In the genomic region with DNA sequence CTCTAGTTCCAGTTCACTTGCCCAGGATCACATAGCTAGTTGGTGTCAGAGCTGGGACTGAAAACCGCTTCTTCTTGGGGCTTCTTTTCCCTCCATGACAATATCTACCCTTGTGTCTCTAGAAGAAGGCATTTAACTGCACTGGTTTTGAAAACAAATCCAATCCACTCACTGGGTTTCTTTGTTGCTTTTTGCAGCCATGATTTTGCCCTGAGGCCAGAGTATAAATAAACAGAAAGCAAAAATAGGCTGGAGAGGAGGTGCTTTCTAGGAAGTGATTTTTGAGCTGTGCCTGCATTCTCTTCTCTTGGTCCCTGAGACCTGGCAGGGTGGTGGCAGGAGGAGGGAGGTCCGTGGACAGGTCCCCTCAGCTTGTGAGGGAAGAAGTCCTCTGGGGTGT, we compare ENCODE assay signal across 21 cellular contexts. TPM values are rescaled to one million over a fixed set of nuclear protein-coding genes. Genes with fewer than 3 reads are reported as not detected.
A peak's percentile ranks its signal among the peaks of the same experiment; 100 is the strongest.
DNase-seq lines count a peak whose midpoint lies in the region; ATAC-seq, FAIRE-seq and TF ChIP-seq lines count a peak whose summit lies in the region.
"Had no signal": no experiment of that assay in that cellular context is flagged by ENCODE, and none has a peak within 500 bp of the region (broad histone marks: within the 10 kb centered on the region; RNA-seq: fewer than 3 reads in every experiment).

No MANE protein-coding gene starts in this region.

- no peaks in the 10 kb centered on the region for H3K79me2 ChIP-seq in HepG2 (ENCODE audit: insufficient read depth, low read length)

- BruUV-seq in HepG2 (replicated peaks; lab: Mats Ljungman, UMichigan), result no TSS peak

- ATAC-seq in HepG2, result no peak
- ATAC-seq in right lobe of liver, result no peak
- ATAC-seq in HG02798 (IDR thresholded peaks at IDR 0.05; ENCODE audit: poor library complexity, unreplicated experiment), result no peak

- TF ChIP-seq CTCF in HepG2 (CRISPR knock-in tag; IDR thresholded peaks at IDR 0.05) (no peak), right lobe of liver (IDR thresholded peaks at IDR 0.05) (no peak)

- no peak for TF ChIP-seq EP300 in HepG2 (IDR thresholded peaks at IDR 0.05; ENCODE audit: low read depth in 2 of 2, low read length in 2 of 2)
- TF ChIP-seq EP300 in HepG2 (CRISPR knock-in tag; IDR thresholded peaks at IDR 0.05; ENCODE audit: borderline replicate concordance), result no peak

- H4K20me1 ChIP-seq in HepG2 (ENCODE audit: insufficient read depth, low read length), result no peaks in the 10 kb centered on the region
- H4K20me1 ChIP-seq: BLaER1 treated with 17β-estradiol and CSF1 and Interleukin-3, amounts not matched to agents 10 nM and 100 nM had no signal

- no peak for FAIRE-seq in HepG2 (lab: Jason Lieb, UNC)
- FAIRE-seq: D721Med had no signal

- DNase-seq in HepG2 (ENCODE audit: low spot score), result no peak
- no peak for DNase-seq in right lobe of liver
- DNase-seq in SK-MEL-5 (ENCODE audit: low read depth, low spot score), result peak; percentile 91
- DNase-seq in hepatic stellate cell (ENCODE audit: low spot score), result peak; percentile 43
- DNase-seq in NK-92 treated with Interleukin-12 subunit alpha and Interleukin-12 subunit beta, amount 100 ng/mL, for 24 hours (lab: John Stamatoyannopoulos, UW), result no peak
- DNase-seq in COR-L47 (lab: John Stamatoyannopoulos, UW), result no peak
- DNase-seq: 8988T; CD8-positive, alpha-beta memory T cell; H7; KG1; NCI-H1105 treated with DMSO at 0.1 percent for 48 hours; NCI-H2029 treated with DMSO at 0.1 percent for 48 hours; NCI-H2171; NCI-H446; NCI-H526; OCI-M1; Right ventricle myocardium superior had no signal

- no peak overlapping the region for H3K9ac ChIP-seq in HepG2 (ENCODE audit: insufficient read depth, low read depth, low read length)
- H3K9ac ChIP-seq: BLaER1 treated with 17β-estradiol and CSF1 and Interleukin-3, amounts not matched to agents 10 nM and 100 nM had no signal

- POLR2A ChIA-PET in HepG2 (lab: Yijun Ruan, JAX), result no interaction called here

- H3K4me1 ChIP-seq in HepG2 (ENCODE audit: insufficient read depth, low read length), result peaks cover 30% of the 10 kb centered on the region
- no peaks in the 10 kb centered on the region for H3K4me1 ChIP-seq in right lobe of liver

- H3K27ac ChIP-seq in HepG2 (ENCODE audit: extremely low read length, insufficient read depth, low read length) (no peak overlapping the region), right lobe of liver (no peak overlapping the region)
- H3K27ac ChIP-seq: BLaER1 treated with 17β-estradiol and CSF1 and Interleukin-3, amounts not matched to agents 10 nM and 100 nM; SK-N-MC had no signal

- H2AFZ ChIP-seq in HepG2 (ENCODE audit: low read length), result no peak overlapping the region

- 4% methylated on average over 2 of the region's 2 CpGs for WGBS in HepG2 (ENCODE audit: low lambda C conversion rate)
- WGBS in right lobe of liver (ENCODE audit: insufficient coverage, low coverage, low lambda C conversion rate, missing lambda C conversion rate), result 67% methylated on average over 2 of the region's 2 CpGs

- no peak overlapping the region for H3K4me3 ChIP-seq in HepG2 (replicated peaks in 1 of 3; ENCODE audit: insufficient read depth in 1 of 3, low read depth in 2 of 3, low read length in 3 of 3)
- no peak overlapping the region for H3K4me3 ChIP-seq in right lobe of liver
- H3K4me3 ChIP-seq: BLaER1 treated with 17β-estradiol and CSF1 and Interleukin-3, amounts not matched to agents 10 nM and 100 nM; SK-N-MC had no signal

- H3K4me2 ChIP-seq in HepG2 (ENCODE audit: low read depth, low read length), result no peak overlapping the region
- H3K4me2 ChIP-seq: BLaER1 treated with 17β-estradiol and CSF1 and Interleukin-3, amounts not matched to agents 10 nM and 100 nM had no signal

- CTCF ChIA-PET in HepG2 (lab: Yijun Ruan, JAX; ENCODE audit: low intra/inter-chr PET ratio, low total read pairs), result no interaction called here

- peaks cover 0 to 11% of the 10 kb centered on the region in 2 experiments; a peak in 3 of 5 replicates for H3K27me3 ChIP-seq in HepG2 (ENCODE audit: control insufficient read depth in 1 of 2, insufficient read depth in 2 of 2, low read length in 2 of 2)
- H3K27me3 ChIP-seq in right lobe of liver, result no peaks in the 10 kb centered on the region
- H3K27me3 ChIP-seq: BLaER1 treated with 17β-estradiol and CSF1 and Interleukin-3, amounts not matched to agents 10 nM and 100 nM had no signal

- TF ChIP-seq POLR2A in HepG2 (IDR thresholded peaks at IDR 0.05; ENCODE audit: insufficient read depth in 1 of 2, low read depth in 2 of 2, low read length in 2 of 2), result no peak
- no peak for TF ChIP-seq POLR2A in right lobe of liver (IDR thresholded peaks at IDR 0.05)

- H3K36me3 ChIP-seq in HepG2 (replicated peaks in 1 of 2; ENCODE audit: control insufficient read depth in 1 of 2, insufficient read depth in 2 of 2, low read length in 2 of 2) (no peaks in the 10 kb centered on the region), right lobe of liver (no peaks in the 10 kb centered on the region)
- H3K36me3 ChIP-seq: BLaER1 treated with 17β-estradiol and CSF1 and Interleukin-3, amounts not matched to agents 10 nM and 100 nM had no signal

- in situ Hi-C loops in HepG2 (cut with HindIII; ENCODE audit: extremely low pct_ligation_motif_present, low pct_unique_long_range_greater_than_20kb) (no loop called here), SK-MEL-5 (cut with HindIII; ENCODE audit: low pct_unique_long_range_greater_than_20kb, low sequenced_read_pairs) (no loop called here)

- H3K9me3 ChIP-seq in HepG2 (ENCODE audit: low read length) (peaks cover 5% of the 10 kb centered on the region; the same call in 1 of the 2 replicates), right lobe of liver (no peaks in the 10 kb centered on the region)

- intact Hi-C loops in HepG2 (cut with micrococcal nuclease; ENCODE audit: unreplicated experiment) (no loop called here), right lobe of liver (cut with DNase I) (no loop called here)

- TF ChIP-seq RAD21 in HepG2 (CRISPR knock-in tag; IDR thresholded peaks at IDR 0.05), result no peak

TF ChIP-seq in HepG2, 621 proteins besides CTCF, POLR2A, EP300 and RAD21:
- TF ChIP-seq RFXAP (CRISPR knock-in tag; IDR thresholded peaks at IDR 0.05; ENCODE audit: borderline replicate concordance) (no peak), BCL6 (CRISPR knock-in tag; IDR thresholded peaks at IDR 0.05) (peak; percentile 73), ZNF768 (CRISPR knock-in tag; IDR thresholded peaks at IDR 0.05) (no peak), PAX8 (CRISPR knock-in tag; IDR thresholded peaks at IDR 0.05; ENCODE audit: borderline replicate concordance) (no peak)
- TF ChIP-seq, protein P1, sequence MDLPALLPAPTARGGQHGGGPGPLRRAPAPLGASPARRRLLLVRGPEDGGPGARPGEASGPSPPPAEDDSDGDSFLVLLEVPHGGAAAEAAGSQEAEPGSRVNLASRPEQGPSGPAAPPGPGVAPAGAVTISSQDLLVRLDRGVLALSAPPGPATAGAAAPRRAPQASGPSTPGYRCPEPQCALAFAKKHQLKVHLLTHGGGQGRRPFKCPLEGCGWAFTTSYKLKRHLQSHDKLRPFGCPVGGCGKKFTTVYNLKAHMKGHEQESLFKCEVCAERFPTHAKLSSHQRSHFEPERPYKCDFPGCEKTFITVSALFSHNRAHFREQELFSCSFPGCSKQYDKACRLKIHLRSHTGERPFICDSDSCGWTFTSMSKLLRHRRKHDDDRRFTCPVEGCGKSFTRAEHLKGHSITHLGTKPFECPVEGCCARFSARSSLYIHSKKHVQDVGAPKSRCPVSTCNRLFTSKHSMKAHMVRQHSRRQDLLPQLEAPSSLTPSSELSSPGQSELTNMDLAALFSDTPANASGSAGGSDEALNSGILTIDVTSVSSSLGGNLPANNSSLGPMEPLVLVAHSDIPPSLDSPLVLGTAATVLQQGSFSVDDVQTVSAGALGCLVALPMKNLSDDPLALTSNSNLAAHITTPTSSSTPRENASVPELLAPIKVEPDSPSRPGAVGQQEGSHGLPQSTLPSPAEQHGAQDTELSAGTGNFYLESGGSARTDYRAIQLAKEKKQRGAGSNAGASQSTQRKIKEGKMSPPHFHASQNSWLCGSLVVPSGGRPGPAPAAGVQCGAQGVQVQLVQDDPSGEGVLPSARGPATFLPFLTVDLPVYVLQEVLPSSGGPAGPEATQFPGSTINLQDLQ (CRISPR knock-in tag; IDR thresholded peaks at IDR 0.05), result no peak

RNA-seq across cellular contexts. Expression of a gene that starts 6.9 kb away (rescaled TPM):
- 40.1 and 45.2 TPM in 2 replicates for total RNA-seq in HepG2 (2016; rRNA removed; fragmentation: Illumina TruSeq; extraction: Trizol)
- 21.2 and 24.0 TPM in 2 replicates for total RNA-seq in HepG2 (2016; cell fraction: cytosol; rRNA removed; fragmentation: Illumina TruSeq; extraction: Trizol; ENCODE audit: low read depth)
- total RNA-seq in HepG2 (2016; cell fraction: insoluble cytoplasmic fraction; rRNA removed; fragmentation: Illumina TruSeq; extraction: Trizol), result 33.5 and 38.3 TPM in 2 replicates
- 21.6 and 23.8 TPM in 2 replicates for total RNA-seq in HepG2 (2016; cell fraction: membrane; rRNA removed; fragmentation: Illumina TruSeq; extraction: Trizol)
- 110 and 124 TPM in 2 replicates for total RNA-seq in HepG2 (2016; cell fraction: nucleus; rRNA removed; fragmentation: Illumina TruSeq; extraction: Trizol)
- polyA plus RNA-seq in HepG2 (2011; rRNA removed), result 45.9 and 54.9 TPM in 2 replicates
- 21.6 and 26.5 TPM in 2 replicates for polyA plus RNA-seq in HepG2 (2011; cell fraction: cytosol; rRNA removed)
- polyA plus RNA-seq in HepG2 (2011; cell fraction: nucleus; rRNA removed), result 164 and 205 TPM in 2 replicates
- polyA plus RNA-seq in HepG2 (2012), result 38.4 and 43.8 TPM in 2 replicates
- polyA plus RNA-seq in HepG2 (2016; cell fraction: cytosol; fragmentation: Illumina TruSeq; extraction: Trizol; ENCODE audit: low read depth), result 0.63 and 1.0 TPM in 2 replicates
- 11.0 and 18.7 TPM in 2 replicates for polyA plus RNA-seq in HepG2 (2016; cell fraction: insoluble cytoplasmic fraction; fragmentation: Illumina TruSeq; extraction: Trizol; ENCODE audit: low read depth)
- polyA plus RNA-seq in HepG2 (2016; cell fraction: membrane; fragmentation: Illumina TruSeq; extraction: Trizol; ENCODE audit: low read depth), result 2.1 and 2.3 TPM in 2 replicates
- 112 and 131 TPM in 2 replicates for polyA plus RNA-seq in HepG2 (2016; cell fraction: nucleus; fragmentation: Illumina TruSeq; extraction: Trizol; ENCODE audit: insufficient read depth, low read depth)
- 240 and 302 TPM in 2 replicates for polyA minus RNA-seq in HepG2 (2011; rRNA and poly(A)+ RNA removed; ENCODE audit: low replicate concordance)
- polyA minus RNA-seq in HepG2 (2011; cell fraction: cytosol; rRNA and poly(A)+ RNA removed), result 39.7 and 40.6 TPM in 2 replicates
- 318 and 321 TPM in 2 replicates for polyA minus RNA-seq in HepG2 (2011; cell fraction: nucleus; rRNA and poly(A)+ RNA removed)
- 10 to 100 TPM; 34.7 to 63.5 (median 50.2) TPM for total RNA-seq in right lobe of liver
- 150 and 176 TPM in 2 replicates for total RNA-seq in SK-MEL-5 (2014; rRNA removed; shearing (Covaris generic))
- 109 and 126 TPM in 2 replicates for polyA plus RNA-seq in SK-MEL-5 (2015; cell fraction: cytosol; rRNA removed)
- 316 and 397 TPM in 2 replicates for polyA plus RNA-seq in SK-MEL-5 (2015; cell fraction: nucleus; rRNA removed)

Comparison
In these comparisons a context has a peak if more than half of its experiments do, and no peak if none do; other contexts are left out.
1. DNase-seq: peak in SK-MEL-5 (single experiment) and hepatic stellate cell (single experiment); none in HepG2 (single experiment), right lobe of liver (0 of 3), NK-92 treated with Interleukin-12 subunit alpha and Interleukin-12 subunit beta, amount 100 ng/mL, for 24 hours (single experiment) and COR-L47 (single experiment).